9 cellular contexts compared by ENCODE assay signal in genomic region chr7:143462045-143462444, GRCh38. TPM values are rescaled to one million over a fixed set of nuclear protein-coding genes. Genes with fewer than 3 reads are reported as not detected.
"Had no signal": no experiment of that assay in that cellular context is flagged by ENCODE, and none has a peak within 500 bp of the region (broad histone marks: within the 10 kb centered on the region; RNA-seq: fewer than 3 reads in every experiment).

No MANE protein-coding gene starts in this region.

- DNase-seq: IMR-90, KBM-7, KG1 had no signal

- ATAC-seq: HepG2 had no signal

- H3K27ac ChIP-seq: HL-60 had no signal

- H3K27ac Mint-ChIP-seq: IgD-negative memory B cell had no signal

- FAIRE-seq: HepG2, HTR-8/SVneo had no signal

- H3K4me1 Mint-ChIP-seq: IgD-negative memory B cell had no signal

- H3K4me3 Mint-ChIP-seq: IgD-negative memory B cell had no signal

RNA-seq across cellular contexts. Expression of gene TAS2R41, which starts 15.6 kb away (rescaled TPM):
- total RNA-seq: HepG2, HT-29, HT1080, IMR-90 had no signal
- polyA plus RNA-seq: HepG2, IgD-negative memory B cell, IMR-90 had no signal

RNA-seq across cellular contexts. Expression of gene TAS2R60, which starts 18.8 kb away (rescaled TPM):
- total RNA-seq: HepG2, HT-29, HT1080, IMR-90 had no signal
- polyA plus RNA-seq: HepG2, IgD-negative memory B cell, IMR-90 had no signal

RNA-seq across cellular contexts. Expression of gene EPHA1, which starts 53.4 kb away (rescaled TPM):
- total RNA-seq: IMR-90 had no signal
